ENCODE assay signal across 10 cellular contexts in genomic region chr12:114692558-114693531, GRCh38. TPM values are rescaled to one million over a fixed set of nuclear protein-coding genes. Genes with fewer than 3 reads are reported as not detected.
DNase-seq lines count a peak whose midpoint lies in the region; ATAC-seq and TF ChIP-seq lines count a peak whose summit lies in the region.
"Had no signal": no experiment of that assay in that cellular context is flagged by ENCODE, and none has a peak within 500 bp of the region (broad histone marks: within the 10 kb centered on the region; RNA-seq: fewer than 3 reads in every experiment).

No MANE protein-coding gene starts in this region.

- TF ChIP-seq POLR2A in sigmoid colon (IDR thresholded peaks at IDR 0.05) = no peak

- H3K36me3 ChIP-seq in iPS-15b (ENCODE audit: control insufficient read depth, insufficient read depth, low read length) (no peaks in the 10 kb centered on the region), sigmoid colon (no peaks in the 10 kb centered on the region)

- intact Hi-C loops in sigmoid colon (cut with DNase I) = no loop called here

- no peak overlapping the region for H3K9ac ChIP-seq in iPS-15b (ENCODE audit: low read depth, low read length)

- WGBS in sigmoid colon, 2 donors = 4% methylated on average over 36 of the region's 36 CpGs

- H3K4me1 Mint-ChIP-seq in stimulated activated naive CD8-positive, alpha-beta T cell treated with anti-CD3 and anti-CD28 coated beads, Interleukin-15, amount 100 ng/mL, for 72 hours = no peaks in the 10 kb centered on the region
- H3K4me1 Mint-ChIP-seq in effector memory CD8-positive, alpha-beta T cell (ENCODE audit: low read depth in 2 of 2) = no peaks in the 10 kb centered on the region

- no peak for ATAC-seq in stimulated activated naive CD8-positive, alpha-beta T cell treated with anti-CD3 and anti-CD28 coated beads, Interleukin-15, amount 100 ng/mL, for 72 hours
- no peak for ATAC-seq in HG03039 (IDR thresholded peaks at IDR 0.05; ENCODE audit: unreplicated experiment)
- no peak for ATAC-seq in effector memory CD8-positive, alpha-beta T cell (replicated peaks)

- peaks cover 3% of the 10 kb centered on the region for H3K36me3 Mint-ChIP-seq in effector memory CD8-positive, alpha-beta T cell (ENCODE audit: insufficient read depth)

- H3K27me3 Mint-ChIP-seq in stimulated activated naive CD8-positive, alpha-beta T cell treated with anti-CD3 and anti-CD28 coated beads, Interleukin-15, amount 100 ng/mL, for 72 hours = peaks cover 100% of the 10 kb centered on the region
- H3K27me3 Mint-ChIP-seq in effector memory CD8-positive, alpha-beta T cell = peaks cover 97 to 100% of the 10 kb centered on the region in 2 donors

- H3K9me3 Mint-ChIP-seq in stimulated activated naive CD8-positive, alpha-beta T cell treated with anti-CD3 and anti-CD28 coated beads, Interleukin-15, amount 100 ng/mL, for 72 hours = no peaks in the 10 kb centered on the region
- H3K9me3 Mint-ChIP-seq in effector memory CD8-positive, alpha-beta T cell = no peaks in the 10 kb centered on the region

- H3K27ac Mint-ChIP-seq in stimulated activated naive CD8-positive, alpha-beta T cell treated with anti-CD3 and anti-CD28 coated beads, Interleukin-15, amount 100 ng/mL, for 72 hours = peak overlapping the region in 1 of 2 donors; percentile 42
- H3K27ac Mint-ChIP-seq in effector memory CD8-positive, alpha-beta T cell = no peak overlapping the region

- peak overlapping the region in 2 of 4 donors; percentile 37 to 49 for H3K27ac ChIP-seq in sigmoid colon

- in situ Hi-C loops in astrocyte of the spinal cord (cut with HindIII; ENCODE audit: low sequenced_read_pairs) = no loop called here

- peaks cover 100% of the 10 kb centered on the region for H3K27me3 ChIP-seq in iPS-15b (ENCODE audit: control insufficient read depth, insufficient read depth, low read length)
- H3K27me3 ChIP-seq in sigmoid colon = peaks cover 53 to 100% (median 98%) of the 10 kb centered on the region in 3 donors

- DNase-seq in GM03348 (ENCODE audit: low spot score) = peak; percentile 71
- peak; percentile 22 for DNase-seq in astrocyte of the spinal cord (ENCODE audit: low read depth, low spot score)
- DNase-seq in sigmoid colon = peak; percentile 55
- no peak for DNase-seq in mucosa of gallbladder (ENCODE audit: low spot score)
- DNase-seq in stimulated activated naive CD8-positive, alpha-beta T cell treated with anti-CD3 and anti-CD28 coated beads, Interleukin-15, amount 100 ng/mL, for 72 hours = no peak
- DNase-seq in effector memory CD8-positive, alpha-beta T cell = no peak
- DNase-seq: activated CD4-positive, alpha-beta T cell treated with anti-CD3 and anti-CD28 coated beads, Interleukin-2, amount 50 U/mL, for 48 hours; cerebellar nuclear complex had no signal

- TF ChIP-seq CTCF in astrocyte of the spinal cord (IDR thresholded peaks at IDR 0.05; ENCODE audit: low read depth, low read length) (no peak), sigmoid colon (IDR thresholded peaks at IDR 0.05) (no peak)

- H3K4me3 ChIP-seq in astrocyte of the spinal cord (ENCODE audit: low read depth, low read length) (peak overlapping the region; percentile 36), iPS-15b (ENCODE audit: low read depth, low read length) (peak overlapping the region; percentile 43), sigmoid colon (peak overlapping the region; percentile 2 to 35 (median 32))

- no peak overlapping the region for H3K4me3 Mint-ChIP-seq in stimulated activated naive CD8-positive, alpha-beta T cell treated with anti-CD3 and anti-CD28 coated beads, Interleukin-15, amount 100 ng/mL, for 72 hours
- H3K4me3 Mint-ChIP-seq in effector memory CD8-positive, alpha-beta T cell = no peak overlapping the region

- TF ChIP-seq EP300 in sigmoid colon (IDR thresholded peaks at IDR 0.05) = no peak

- H3K9me3 ChIP-seq in iPS-15b (ENCODE audit: control insufficient read depth, insufficient read depth, low read length) (no peaks in the 10 kb centered on the region), sigmoid colon (no peaks in the 10 kb centered on the region)

- H3K4me1 ChIP-seq in iPS-15b (ENCODE audit: control insufficient read depth, insufficient read depth, low read length) (peaks cover 15% of the 10 kb centered on the region), sigmoid colon (peaks cover 0 to 18% (median 12%) of the 10 kb centered on the region in 4 donors)

RNA-seq across cellular contexts. Expression of gene TBX3, which starts 8.9 kb away (rescaled TPM):
- total RNA-seq in sigmoid colon (1 to 10 TPM; 6.2 to 9.7 (median 7.6) TPM), mucosa of gallbladder (12.0 TPM)
- 1 to 10 TPM; 2.3 to 5.3 (median 2.4) TPM for polyA plus RNA-seq in sigmoid colon

Comparison
In these comparisons a context has a peak if more than half of its experiments do, and no peak if none do; other contexts are left out.
1. DNase-seq: peak in GM03348 (single experiment), astrocyte of the spinal cord (single experiment) and sigmoid colon (single experiment); none in mucosa of gallbladder (single experiment), stimulated activated naive CD8-positive, alpha-beta T cell treated with anti-CD3 and anti-CD28 coated beads, Interleukin-15, amount 100 ng/mL, for 72 hours (0 of 2) and effector memory CD8-positive, alpha-beta T cell (0 of 3).
2. Peak in every context shown above with its lines, with median percentiles within 50 percentile points of each other: H3K4me3 ChIP-seq.